24 cellular contexts compared by ENCODE assay signal in genomic region chr4:130479020-130479419, GRCh38.
DNase-seq lines count a peak whose midpoint lies in the region; ATAC-seq, FAIRE-seq and TF ChIP-seq lines count a peak whose summit lies in the region.
"Had no signal": no experiment of that assay in that cellular context is flagged by ENCODE, and none has a peak within 500 bp of the region (broad histone marks: within the 10 kb centered on the region; RNA-seq: fewer than 3 reads in every experiment).

No MANE protein-coding gene starts in this region.

- H3K79me2 ChIP-seq in astrocyte (ENCODE audit: insufficient read depth, low read length) = no peaks in the 10 kb centered on the region

- TF ChIP-seq EP300 in tibial nerve (IDR thresholded peaks at IDR 0.05) = no peak

- no peak overlapping the region for H2AFZ ChIP-seq in astrocyte (ENCODE audit: low read depth, low read length)

- no peaks in the 10 kb centered on the region; the same call in 1 of the 2 replicates for H3K9me3 Mint-ChIP-seq in HFFc6
- no peaks in the 10 kb centered on the region for H3K9me3 Mint-ChIP-seq in astrocyte (ENCODE audit: unreplicated experiment)
- H3K9me3 Mint-ChIP-seq: nephron had no signal

- H3K27me3 Mint-ChIP-seq in HFFc6 (ENCODE audit: insufficient read depth) (no peaks in the 10 kb centered on the region), astrocyte (ENCODE audit: low read depth, unreplicated experiment) (no peaks in the 10 kb centered on the region)

- WGBS in tibial nerve, 2 donors = 86 to 91% methylated on average over 1 of the region's 1 CpG

- H3K4me1 ChIP-seq in astrocyte (ENCODE audit: insufficient read depth, low read length) (peaks cover 2% of the 10 kb centered on the region), kidney (ENCODE audit: control insufficient read depth in 1 of 2, insufficient read depth in 1 of 2, low read depth in 1 of 2, low read length in 2 of 2) (no peaks in the 10 kb centered on the region), tibial nerve (no peaks in the 10 kb centered on the region)
- H3K4me1 ChIP-seq: gastroesophageal sphincter had no signal

- peaks cover 25% of the 10 kb centered on the region for H3K4me1 Mint-ChIP-seq in HFFc6 (ENCODE audit: low read depth)
- peaks cover 9% of the 10 kb centered on the region for H3K4me1 Mint-ChIP-seq in astrocyte (ENCODE audit: low read depth, unreplicated experiment)
- H3K4me1 Mint-ChIP-seq: nephron had no signal

- H3K27ac Mint-ChIP-seq in HFFc6 (peak overlapping the region; percentile 85), astrocyte (ENCODE audit: unreplicated experiment) (no peak overlapping the region)
- H3K27ac Mint-ChIP-seq: activated T-cell treated with anti-CD3 and anti-CD28 coated beads, Interleukin-2, amount 50 U/mL, for 72 hours; nephron; T-helper 1 cell treated with Interleukin-12 subunit alpha and Interleukin-12 subunit beta and Interleukin-4 antibody, amounts not matched to agents 30 μg/mL and 1 μg/mL, for 36 hours had no signal

- no peaks in the 10 kb centered on the region for H4K20me1 ChIP-seq in astrocyte (ENCODE audit: insufficient read depth, low read length)

- H3K4me3 Mint-ChIP-seq in HFFc6 (no peak overlapping the region), astrocyte (ENCODE audit: unreplicated experiment) (no peak overlapping the region)
- H3K4me3 Mint-ChIP-seq: activated T-cell treated with anti-CD3 and anti-CD28 coated beads, Interleukin-2, amount 50 U/mL, for 72 hours; nephron; T-helper 1 cell treated with Interleukin-12 subunit alpha and Interleukin-12 subunit beta and Interleukin-4 antibody, amounts not matched to agents 30 μg/mL and 1 μg/mL, for 36 hours had no signal

- H3K36me3 ChIP-seq in astrocyte (ENCODE audit: insufficient read depth, low read length) (no peaks in the 10 kb centered on the region), kidney (ENCODE audit: control insufficient read depth in 1 of 2, insufficient read depth in 2 of 2, low read length in 2 of 2) (no peaks in the 10 kb centered on the region), tibial nerve (no peaks in the 10 kb centered on the region)
- H3K36me3 ChIP-seq: gastroesophageal sphincter had no signal

- H3K9ac ChIP-seq in astrocyte (ENCODE audit: low read length) (no peak overlapping the region), kidney (ENCODE audit: low read length in 2 of 2) (no peak overlapping the region)
- H3K9ac ChIP-seq: KMS-11 had no signal

- no peak for TF ChIP-seq CTCF in HFFc6 (IDR thresholded peaks at IDR 0.05)
- no peak for TF ChIP-seq CTCF in astrocyte (IDR thresholded peaks at IDR 0.05; ENCODE audit: insufficient read depth, low read depth, low read length)
- TF ChIP-seq CTCF in kidney (IDR thresholded peaks at IDR 0.05; ENCODE audit: borderline replicate concordance, extremely low read depth, insufficient read depth) = no peak
- TF ChIP-seq CTCF in tibial nerve (IDR thresholded peaks at IDR 0.05) = no peak

- H3K4me3 ChIP-seq in astrocyte (ENCODE audit: insufficient read depth, low read depth, low read length) (no peak overlapping the region), kidney (ENCODE audit: low read length in 2 of 2) (no peak overlapping the region), tibial nerve (no peak overlapping the region)
- H3K4me3 ChIP-seq: gastroesophageal sphincter had no signal

- TF ChIP-seq POLR2A in tibial nerve (IDR thresholded peaks at IDR 0.05) = no peak

- FAIRE-seq in astrocyte (lab: Jason Lieb, UNC) = no peak
- no peak for FAIRE-seq in kidney (lab: Jason Lieb, UNC)
- FAIRE-seq: colon had no signal

- DNase-seq in HFFc6 (peak; percentile 31), astrocyte (ENCODE audit: low read depth) (peak; percentile 4), fibroblast of peridontal ligament (ENCODE audit: extremely low read depth) (peak; percentile 1), stromal cell of bone marrow (ENCODE audit: low read depth) (peak; percentile 9), kidney (no peak), tibial nerve (ENCODE audit: low spot score in 2 of 2) (no peak)
- DNase-seq: activated CD4-positive, alpha-beta T cell treated with anti-CD3 and anti-CD28 coated beads, Interleukin-2, amount 50 U/mL, for 4 hours; activated T-cell treated with anti-CD3 and anti-CD28 coated beads, Interleukin-2, amount 50 U/mL, for 72 hours; C1 segment of cervical spinal cord; effector CD4-positive, alpha-beta T cell; GDM1; GOT3; NCI-H1930; NCI-H524 treated with DMSO at 0.1 percent for 48 hours; Right ventricle myocardium superior; stimulated activated CD4-positive, alpha-beta T cell treated with anti-CD3 and anti-CD28 coated beads, Interleukin-4, amount 100 ng/mL, for 24 hours had no signal

- ATAC-seq in HG03342 (IDR thresholded peaks at IDR 0.05; ENCODE audit: unreplicated experiment) = no peak
- ATAC-seq: activated CD4-positive, CD25-positive, alpha-beta regulatory T cell treated with anti-CD3 and anti-CD28 coated beads, Interleukin-2, amount 50 U/mL, for 24 hours; activated T-cell treated with anti-CD3 and anti-CD28 coated beads, Interleukin-2, amount 50 U/mL, for 72 hours; SK-N-SH treated with all-trans-retinoic acid at 6 μM for 48 hours had no signal

- H3K4me2 ChIP-seq in astrocyte (ENCODE audit: low read length) = no peak overlapping the region
- H3K4me2 ChIP-seq: KMS-11 had no signal

- H3K27me3 ChIP-seq in astrocyte (ENCODE audit: insufficient read depth, low read length) = no peaks in the 10 kb centered on the region
- H3K27me3 ChIP-seq in tibial nerve = no peaks in the 10 kb centered on the region
- H3K27me3 ChIP-seq: gastroesophageal sphincter had no signal

- intact Hi-C loops in kidney (cut with DNase I) = no loop called here

- no peaks in the 10 kb centered on the region for H3K9me3 ChIP-seq in astrocyte (ENCODE audit: insufficient read depth, low read depth, low read length)
- no peaks in the 10 kb centered on the region for H3K9me3 ChIP-seq in kidney (ENCODE audit: control insufficient read depth in 1 of 2, low read length in 2 of 2)
- no peaks in the 10 kb centered on the region for H3K9me3 ChIP-seq in tibial nerve
- H3K9me3 ChIP-seq: gastroesophageal sphincter had no signal

- H3K36me3 Mint-ChIP-seq in HFFc6 (ENCODE audit: low read depth) = no peaks in the 10 kb centered on the region
- no peaks in the 10 kb centered on the region for H3K36me3 Mint-ChIP-seq in astrocyte (ENCODE audit: low read depth, unreplicated experiment)

- H3K27ac ChIP-seq in astrocyte (ENCODE audit: low read depth, low read length) (no peak overlapping the region), kidney (ENCODE audit: low read depth in 2 of 2, low read length in 2 of 2) (no peak overlapping the region), tibial nerve (no peak overlapping the region)
- H3K27ac ChIP-seq: gastroesophageal sphincter, KMS-11 had no signal

Comparison
In these comparisons a context has a peak if more than half of its experiments do, and no peak if none do; other contexts are left out.
1. DNase-seq: peak in HFFc6 (single experiment), astrocyte (single experiment), fibroblast of peridontal ligament (single experiment) and stromal cell of bone marrow (single experiment); none in kidney (single experiment) and tibial nerve (0 of 2).